1 cellular context compared by ENCODE assay signal in genomic region chr12:55906056-55906455, GRCh38.
TF ChIP-seq lines count a peak whose summit lies in the region.

No MANE protein-coding gene starts in this region.

TF ChIP-seq in SK-N-SH, 30 proteins besides CTCF, POLR2A, EP300 and RAD21:
- peak; percentile 44 for TF ChIP-seq PBX3 (IDR thresholded peaks at IDR 0.05)
- no peak for TF ChIP-seq ZBTB33 (IDR thresholded peaks at IDR 0.05; ENCODE audit: borderline replicate concordance, low read depth)
- peak; percentile 58; the same call in 1 of the 2 replicates for TF ChIP-seq FOSL2 (IDR thresholded peaks at IDR 0.05; ENCODE audit: borderline replicate concordance, low read depth)
- peak; percentile 44; the same call in 1 of the 2 replicates for TF ChIP-seq TCF12 (IDR thresholded peaks at IDR 0.05)
- no peak for TF ChIP-seq MXI1 (IDR thresholded peaks at IDR 0.05; ENCODE audit: low read depth, low read length)
- peak; percentile 39 for TF ChIP-seq JUND (IDR thresholded peaks at IDR 0.05)
- TF ChIP-seq GABPA (IDR thresholded peaks at IDR 0.05; ENCODE audit: low read depth): no peak
TF ChIP-seq in SK-N-SH: peak in this region for 4.
